Comparison of ENCODE assay signal across 7 cellular contexts in genomic region chr5:114055318-114055788, GRCh38.
DNase-seq lines count a peak whose midpoint lies in the region; ATAC-seq and TF ChIP-seq lines count a peak whose summit lies in the region.

No MANE protein-coding gene starts in this region.

- CTCF ChIA-PET in Caco-2 (lab: Charles Lee): no interaction called here

- H3K27ac ChIP-seq in subcutaneous abdominal adipose tissue (ENCODE audit: low read depth, low read length): no peak overlapping the region

- H3K4me3 Mint-ChIP-seq in Caco-2 (ENCODE audit: unreplicated experiment): no peak overlapping the region

- no peaks in the 10 kb centered on the region for H3K4me1 Mint-ChIP-seq in Caco-2 (ENCODE audit: low read depth, unreplicated experiment)

- DNase-seq in NCI-H1694 treated with DMSO at 0.1 percent for 48 hours (lab: John Stamatoyannopoulos, UW): peak; percentile 66
- peak; percentile 18 for DNase-seq in brain pericyte (ENCODE audit: low read depth, low spot score)
- DNase-seq in islet precursor cell: peak; percentile 86
- DNase-seq in Caco-2: no peak
- DNase-seq in OCI-M1 (lab: John Stamatoyannopoulos, UW): no peak

- TF ChIP-seq CTCF in Caco-2 (IDR thresholded peaks at IDR 0.05; ENCODE audit: insufficient read depth in 1 of 2, low read depth in 1 of 2, low read length in 1 of 2, severe bottlenecking in 1 of 2, unreplicated experiment in 1 of 2): no peak

- no peaks in the 10 kb centered on the region for H3K9me3 Mint-ChIP-seq in Caco-2 (ENCODE audit: unreplicated experiment)

- no peak for ATAC-seq in GM21381 (IDR thresholded peaks at IDR 0.05; ENCODE audit: unreplicated experiment)

- POLR2A ChIA-PET in Caco-2 (lab: Charles Lee): no interaction called here

- H3K4me1 ChIP-seq in subcutaneous abdominal adipose tissue (ENCODE audit: control insufficient read depth in 5 of 5, insufficient read depth in 5 of 5, low read length in 5 of 5) (peaks cover 0 to 18% (median 17%) of the 10 kb centered on the region in 5 donors), Caco-2 (no peaks in the 10 kb centered on the region)

- peak overlapping the region; percentile 55 to 65 (median 60) for H3K4me3 ChIP-seq in subcutaneous abdominal adipose tissue (ENCODE audit: low read depth in 1 of 5, low read length in 5 of 5)
- no peak overlapping the region for H3K4me3 ChIP-seq in Caco-2 (ENCODE audit: low read depth, low read length)

- H3K27me3 Mint-ChIP-seq in Caco-2 (ENCODE audit: insufficient read depth, unreplicated experiment): peaks cover 16% of the 10 kb centered on the region

- H3K9me3 ChIP-seq in subcutaneous abdominal adipose tissue (ENCODE audit: control insufficient read depth in 5 of 5, low read length in 5 of 5) (no peaks in the 10 kb centered on the region), Caco-2 (no peaks in the 10 kb centered on the region)

- no peaks in the 10 kb centered on the region for H3K36me3 ChIP-seq in subcutaneous abdominal adipose tissue (ENCODE audit: control insufficient read depth in 5 of 5, insufficient read depth in 5 of 5, low read length in 5 of 5)
- H3K36me3 ChIP-seq in Caco-2 (ENCODE audit: control insufficient read depth, insufficient read depth, low read length): no peaks in the 10 kb centered on the region

- H3K36me3 Mint-ChIP-seq in Caco-2 (ENCODE audit: insufficient read depth, unreplicated experiment): no peaks in the 10 kb centered on the region

- H3K27ac Mint-ChIP-seq in Caco-2 (ENCODE audit: unreplicated experiment): no peak overlapping the region

- H3K27me3 ChIP-seq in subcutaneous abdominal adipose tissue (ENCODE audit: control insufficient read depth in 5 of 5, insufficient read depth in 4 of 5, low read length in 5 of 5): peaks cover 8 to 37% (median 29%) of the 10 kb centered on the region in 5 donors
- no peaks in the 10 kb centered on the region; the same call in 1 of the 2 replicates for H3K27me3 ChIP-seq in Caco-2 (replicated peaks; ENCODE audit: control insufficient read depth, insufficient read depth, low read length)

- H3K9ac ChIP-seq in subcutaneous abdominal adipose tissue (ENCODE audit: low read length in 5 of 5): no peak overlapping the region

- no TSS peak for BruUV-seq in Caco-2 (replicated peaks; lab: Mats Ljungman, UMichigan)

- intact Hi-C loops in Caco-2 (cut with micrococcal nuclease; ENCODE audit: unreplicated experiment): no loop called here

Comparison
In these comparisons a context has a peak if more than half of its experiments do, and no peak if none do; other contexts are left out.
1. DNase-seq: peak in NCI-H1694 treated with DMSO at 0.1 percent for 48 hours (single experiment), brain pericyte (single experiment) and islet precursor cell (single experiment); none in Caco-2 (0 of 2) and OCI-M1 (single experiment).